In the genomic region with DNA sequence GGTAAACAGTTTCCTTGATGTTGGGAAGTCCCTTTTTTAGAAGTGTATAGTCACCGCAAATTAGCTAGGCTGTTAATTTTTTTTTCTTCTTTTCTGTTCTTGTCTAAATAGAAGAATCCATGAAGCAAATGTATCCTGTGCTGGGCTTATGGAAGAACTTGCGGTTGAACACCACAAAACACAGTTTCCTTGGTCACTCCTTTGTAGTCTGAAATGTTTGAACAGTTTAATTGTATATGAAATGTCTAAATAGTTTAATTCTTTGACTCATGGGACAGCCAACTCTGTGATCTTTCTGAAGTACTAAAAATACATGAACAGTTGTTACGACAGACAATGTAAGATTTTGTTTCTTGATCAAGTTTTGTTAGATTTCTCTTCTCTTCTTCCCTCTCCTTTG, we compare ENCODE assay signal across 18 cellular contexts.
A peak's percentile ranks its signal among the peaks of the same experiment; 100 is the strongest.
DNase-seq lines count a peak whose midpoint lies in the region; ATAC-seq and TF ChIP-seq lines count a peak whose summit lies in the region.
"Had no signal": no experiment of that assay in that cellular context is flagged by ENCODE, and none has a peak within 500 bp of the region (broad histone marks: within the 10 kb centered on the region; RNA-seq: fewer than 3 reads in every experiment).

No MANE protein-coding gene starts in this region.

- no peaks in the 10 kb centered on the region for H3K36me3 ChIP-seq in GM23338 (ENCODE audit: insufficient read depth)
- no peaks in the 10 kb centered on the region for H3K36me3 ChIP-seq in neural progenitor cell
- H3K36me3 ChIP-seq in lower lobe of right lung = no peaks in the 10 kb centered on the region
- H3K36me3 ChIP-seq in naive thymus-derived CD4-positive, alpha-beta T cell (ENCODE audit: control insufficient read depth in 2 of 3, insufficient read depth in 3 of 3, low read length in 3 of 3) = no peaks in the 10 kb centered on the region

- H3K27ac ChIP-seq in GM23338 (ENCODE audit: low read depth) (no peak overlapping the region), neural progenitor cell (no peak overlapping the region), lower lobe of right lung (no peak overlapping the region)
- H3K27ac ChIP-seq in naive thymus-derived CD4-positive, alpha-beta T cell (ENCODE audit: low read depth, low read length) = no peak overlapping the region
- H3K27ac ChIP-seq: RWPE1 had no signal

- no peaks in the 10 kb centered on the region for H3K9me2 ChIP-seq in GM23338 (ENCODE audit: insufficient read depth)

- H3K9me3 Mint-ChIP-seq in GM23338 = no peaks in the 10 kb centered on the region
- H3K9me3 Mint-ChIP-seq in neural progenitor cell = no peaks in the 10 kb centered on the region
- H3K9me3 Mint-ChIP-seq in naive thymus-derived CD4-positive, alpha-beta T cell = peaks cover 0 to 7% (median 0%) of the 10 kb centered on the region in 11 donors

- H3K4me1 ChIP-seq in GM23338 (ENCODE audit: insufficient read depth) (no peaks in the 10 kb centered on the region), neural progenitor cell (no peaks in the 10 kb centered on the region), lower lobe of right lung (no peaks in the 10 kb centered on the region)
- no peaks in the 10 kb centered on the region for H3K4me1 ChIP-seq in naive thymus-derived CD4-positive, alpha-beta T cell (ENCODE audit: control insufficient read depth in 2 of 2, insufficient read depth in 2 of 2, low read length in 2 of 2)

- TF ChIP-seq CTCF in GM23338 (conservative IDR thresholded peaks at IDR 0.05; ENCODE audit: low read depth in 2 of 2) (no peak), neural progenitor cell (IDR thresholded peaks at IDR 0.05) (no peak), lower lobe of right lung (IDR thresholded peaks at IDR 0.05) (no peak)

- no peaks in the 10 kb centered on the region for H3K36me3 Mint-ChIP-seq in GM23338 (ENCODE audit: low read depth)
- H3K36me3 Mint-ChIP-seq in neural progenitor cell = no peaks in the 10 kb centered on the region
- H3K36me3 Mint-ChIP-seq in naive thymus-derived CD4-positive, alpha-beta T cell = no peaks in the 10 kb centered on the region
- H3K36me3 Mint-ChIP-seq: CD8-positive, alpha-beta memory T cell had no signal

- no peak overlapping the region for H3K27ac Mint-ChIP-seq in GM23338
- H3K27ac Mint-ChIP-seq in neural progenitor cell = no peak overlapping the region
- no peak overlapping the region for H3K27ac Mint-ChIP-seq in naive thymus-derived CD4-positive, alpha-beta T cell
- H3K27ac Mint-ChIP-seq: CD8-positive, alpha-beta memory T cell had no signal

- H3K9me3 ChIP-seq in neural progenitor cell (ENCODE audit: low read depth) = no peaks in the 10 kb centered on the region
- H3K9me3 ChIP-seq in lower lobe of right lung = no peaks in the 10 kb centered on the region
- no peaks in the 10 kb centered on the region for H3K9me3 ChIP-seq in naive thymus-derived CD4-positive, alpha-beta T cell (ENCODE audit: control insufficient read depth in 2 of 3, low read length in 3 of 3)

- no peak overlapping the region for H3K4me3 ChIP-seq in GM23338
- H3K4me3 ChIP-seq in neural progenitor cell = no peak overlapping the region
- H3K4me3 ChIP-seq in lower lobe of right lung = no peak overlapping the region
- H3K4me3 ChIP-seq in naive thymus-derived CD4-positive, alpha-beta T cell (ENCODE audit: low read length) = no peak overlapping the region
- H3K4me3 ChIP-seq: K562 had no signal

- CTCF ChIA-PET in naive thymus-derived CD4-positive, alpha-beta T cell (lab: Charles Lee) = no interaction called here

- H2AFZ ChIP-seq in GM23338 (peak overlapping the region; percentile 0; the same call in 1 of the 2 replicates), neural progenitor cell (replicated peaks) (peak overlapping the region; percentile 92)

- H3K27me3 Mint-ChIP-seq in GM23338 (ENCODE audit: insufficient read depth, low read depth, poor library complexity) = no peaks in the 10 kb centered on the region
- peaks cover 2% of the 10 kb centered on the region for H3K27me3 Mint-ChIP-seq in neural progenitor cell (ENCODE audit: insufficient read depth, low read depth)
- peaks cover 0 to 21% (median 0%) of the 10 kb centered on the region in 5 donors for H3K27me3 Mint-ChIP-seq in naive thymus-derived CD4-positive, alpha-beta T cell

- POLR2A ChIA-PET in naive thymus-derived CD4-positive, alpha-beta T cell (lab: Charles Lee) = no interaction called here

- H4K20me1 ChIP-seq in GM23338 (replicated peaks; ENCODE audit: insufficient read depth) (no peaks in the 10 kb centered on the region; the same call in 1 of the 2 replicates), neural progenitor cell (ENCODE audit: low read depth) (no peaks in the 10 kb centered on the region)

- H3K4me2 ChIP-seq in GM23338 (no peak overlapping the region), neural progenitor cell (no peak overlapping the region)

- no peaks in the 10 kb centered on the region for H3K27me3 ChIP-seq in GM23338 (ENCODE audit: insufficient read depth)
- no peaks in the 10 kb centered on the region for H3K27me3 ChIP-seq in neural progenitor cell
- no peaks in the 10 kb centered on the region for H3K27me3 ChIP-seq in lower lobe of right lung (ENCODE audit: low read depth)
- H3K27me3 ChIP-seq in naive thymus-derived CD4-positive, alpha-beta T cell (ENCODE audit: control insufficient read depth in 2 of 2, insufficient read depth in 2 of 2, low read length in 2 of 2) = no peaks in the 10 kb centered on the region

- no peak for DNase-seq in GM23338 (ENCODE audit: low spot score)
- peak; percentile 50 for DNase-seq in M059J (ENCODE audit: low read depth)
- DNase-seq in fibroblast of gingiva (ENCODE audit: low read depth) = peak; percentile 50
- DNase-seq in neural progenitor cell (ENCODE audit: low spot score) = no peak
- no peak for DNase-seq in lower lobe of right lung
- no peak for DNase-seq in naive thymus-derived CD4-positive, alpha-beta T cell
- DNase-seq: C1 segment of cervical spinal cord; CD8-positive, alpha-beta memory T cell; MV-4-11; NCI-H1417; NCI-H187 treated with DMSO at 0.1 percent for 48 hours; NCI-H2227 treated with DMSO at 0.1 percent for 48 hours; NCI-H524; NCI-H82; PC-3 had no signal

- H3K79me2 ChIP-seq in GM23338 (replicated peaks; ENCODE audit: insufficient read depth) = no peaks in the 10 kb centered on the region
- H3K79me2 ChIP-seq in neural progenitor cell (ENCODE audit: low read depth) = no peaks in the 10 kb centered on the region

- no peaks in the 10 kb centered on the region for H3F3A ChIP-seq in GM23338 (replicated peaks; ENCODE audit: low read depth)
- H3F3A ChIP-seq in neural progenitor cell (ENCODE audit: low read depth) = no peaks in the 10 kb centered on the region

- no peak overlapping the region for H3K9ac ChIP-seq in neural progenitor cell

- no peak overlapping the region for H3K4me3 Mint-ChIP-seq in GM23338
- no peak overlapping the region for H3K4me3 Mint-ChIP-seq in neural progenitor cell
- no peak overlapping the region for H3K4me3 Mint-ChIP-seq in naive thymus-derived CD4-positive, alpha-beta T cell
- H3K4me3 Mint-ChIP-seq: CD8-positive, alpha-beta memory T cell had no signal

- no peak for ATAC-seq in GM23338
- no peak for ATAC-seq in lower lobe of right lung
- ATAC-seq in HG03025 (IDR thresholded peaks at IDR 0.05; ENCODE audit: low FRiP score, unreplicated experiment) = no peak
- ATAC-seq in naive thymus-derived CD4-positive, alpha-beta T cell = no peak
- ATAC-seq: K562, PC-3 had no signal

- intact Hi-C loops in lower lobe of right lung (cut with DNase I) = no loop called here
- intact Hi-C loops in naive thymus-derived CD4-positive, alpha-beta T cell (cut with micrococcal nuclease) = no loop called here

- H3K4me1 Mint-ChIP-seq in GM23338 = no peaks in the 10 kb centered on the region
- peaks cover 4% of the 10 kb centered on the region for H3K4me1 Mint-ChIP-seq in neural progenitor cell
- H3K4me1 Mint-ChIP-seq in naive thymus-derived CD4-positive, alpha-beta T cell = no peaks in the 10 kb centered on the region
- H3K4me1 Mint-ChIP-seq: CD8-positive, alpha-beta memory T cell had no signal

TF ChIP-seq in GM23338, 12 proteins besides CTCF, POLR2A, EP300 and RAD21:
- TF ChIP-seq EZH2 (IDR thresholded peaks at IDR 0.05; ENCODE audit: low read depth, unreplicated experiment) (no peak), NANOG (IDR thresholded peaks at IDR 0.05; ENCODE audit: borderline replicate concordance) (no peak)
TF ChIP-seq in GM23338: peak in this region for 0.

Comparison
In these comparisons a context has a peak if more than half of its experiments do, and no peak if none do; other contexts are left out.
1. DNase-seq: peak in M059J (single experiment) and fibroblast of gingiva (single experiment); none in GM23338 (single experiment), neural progenitor cell (single experiment), lower lobe of right lung (single experiment) and naive thymus-derived CD4-positive, alpha-beta T cell (0 of 9).